In genomic region chr5:76790632-76791290, GRCh38 we compare ENCODE assay signal across 10 cellular contexts. TPM values are rescaled to one million over a fixed set of nuclear protein-coding genes. Genes with fewer than 3 reads are reported as not detected.
DNase-seq lines count a peak whose midpoint lies in the region; ATAC-seq, FAIRE-seq and TF ChIP-seq lines count a peak whose summit lies in the region.
"Had no signal": no experiment of that assay in that cellular context is flagged by ENCODE, and none has a peak within 500 bp of the region (broad histone marks: within the 10 kb centered on the region; RNA-seq: fewer than 3 reads in every experiment).

No MANE protein-coding gene starts in this region.

- POLR2A ChIA-PET in A549 (lab: Yijun Ruan, JAX) = interaction anchor here (0.8 to 3.7 kb wide), 6 partner anchors 11 to 28 kb away, joined by 3 to 48 read pairs (median 23); partner anchors contain the start of gene F2RL1

- intact Hi-C loops in thyroid gland (cut with DNase I) = no loop called here

- H3K27me3 ChIP-seq in thyroid gland = no peaks in the 10 kb centered on the region
- H3K27me3 ChIP-seq: cardiac muscle cell had no signal

- TF ChIP-seq POLR2A in A549 (IDR thresholded peaks at IDR 0.05; ENCODE audit: low read length) (no peak), thyroid gland (IDR thresholded peaks at IDR 0.05) (no peak)

- H3K36me3 ChIP-seq in thyroid gland = no peaks in the 10 kb centered on the region
- H3K36me3 ChIP-seq: cardiac muscle cell had no signal

- peak; percentile 83; a peak in 2 of 5 replicates for TF ChIP-seq EP300 in A549 (IDR thresholded peaks at IDR 0.05)

- FAIRE-seq in A549 (lab: Jason Lieb, UNC) = peak; percentile 49
- FAIRE-seq: GM18507 had no signal

- H3K27ac ChIP-seq in A549 = peak overlapping the region; percentile 82 to 87
- peak overlapping the region in 2 of 3 donors; percentile 38 to 44 for H3K27ac ChIP-seq in thyroid gland
- H3K27ac ChIP-seq: cardiac muscle cell had no signal

- DNase-seq in A549 (ENCODE audit: low read depth in 1 of 2, low spot score in 1 of 2) (peak; percentile 76 to 94), HS-5 (ENCODE audit: low read depth) (peak; percentile 98), islet precursor cell (peak; percentile 91), thyroid gland (no peak), GM10266 (ENCODE audit: extremely low spot score) (no peak)

- CTCF ChIA-PET in A549 (lab: Yijun Ruan, JAX) = interaction anchor here (0.8 to 5.5 kb wide), 8 partner anchors 10 to 75 kb away, joined by 3 to 35 read pairs (median 6); partner anchors contain the start of genes F2R and F2RL1

- H3K4me3 Mint-ChIP-seq in activated naive CD4-positive, alpha-beta T cell treated with anti-CD3 and anti-CD28 coated beads, Interleukin-2, amount 50 U/mL, for 24 hours = peak overlapping the region; percentile 31

- peak; percentile 81 to 82 for ATAC-seq in A549
- no peak for ATAC-seq in HG03139 (IDR thresholded peaks at IDR 0.05; ENCODE audit: unreplicated experiment)
- ATAC-seq in GM18498 (IDR thresholded peaks at IDR 0.05; ENCODE audit: unreplicated experiment) = no peak

- H3K4me2 ChIP-seq in A549 = peak overlapping the region; percentile 68

- peak overlapping the region; percentile 89 for H3K27ac Mint-ChIP-seq in activated naive CD4-positive, alpha-beta T cell treated with anti-CD3 and anti-CD28 coated beads, Interleukin-2, amount 50 U/mL, for 24 hours

- H3K9me3 Mint-ChIP-seq in activated naive CD4-positive, alpha-beta T cell treated with anti-CD3 and anti-CD28 coated beads, Interleukin-2, amount 50 U/mL, for 24 hours = no peaks in the 10 kb centered on the region

- peak; percentile 7 to 38; a peak in 3 of 5 replicates for TF ChIP-seq RAD21 in A549 (conservative IDR thresholded peaks at IDR 0.05 in 1 of 2, IDR thresholded peaks at IDR 0.05 in 1 of 2)

- H3K9me3 ChIP-seq in A549 = no peaks in the 10 kb centered on the region
- H3K9me3 ChIP-seq in thyroid gland = no peaks in the 10 kb centered on the region

- no peaks in the 10 kb centered on the region for H3K27me3 Mint-ChIP-seq in activated naive CD4-positive, alpha-beta T cell treated with anti-CD3 and anti-CD28 coated beads, Interleukin-2, amount 50 U/mL, for 24 hours

- 4% methylated on average over 3 of the region's 3 CpGs for WGBS in A549 (ENCODE audit: missing lambda C conversion rate)
- 42 to 52% methylated on average over 3 of the region's 3 CpGs for WGBS in thyroid gland, 2 donors

- peaks cover 24% of the 10 kb centered on the region for H3K4me1 Mint-ChIP-seq in activated naive CD4-positive, alpha-beta T cell treated with anti-CD3 and anti-CD28 coated beads, Interleukin-2, amount 50 U/mL, for 24 hours

- TF ChIP-seq CTCF in A549 (IDR thresholded peaks at IDR 0.05) = no peak
- TF ChIP-seq CTCF in thyroid gland (IDR thresholded peaks at IDR 0.05) = no peak
- no peak for TF ChIP-seq CTCF in GM10266 (IDR thresholded peaks at IDR 0.05; ENCODE audit: control insufficient read depth, insufficient read depth, low read depth, missing control alignments)

- H3K4me3 ChIP-seq in A549 (no peak overlapping the region), thyroid gland (replicated peaks in 1 of 3) (no peak overlapping the region)
- H3K4me3 ChIP-seq: cardiac muscle cell had no signal

- peaks cover 76% of the 10 kb centered on the region for H3K4me1 ChIP-seq in A549
- H3K4me1 ChIP-seq in thyroid gland = peaks cover 0 to 26% of the 10 kb centered on the region in 2 donors

- H3K36me3 Mint-ChIP-seq in activated naive CD4-positive, alpha-beta T cell treated with anti-CD3 and anti-CD28 coated beads, Interleukin-2, amount 50 U/mL, for 24 hours = no peaks in the 10 kb centered on the region

TF ChIP-seq in A549, 52 proteins besides CTCF, POLR2A, EP300 and RAD21 (continues in another document):
- TF ChIP-seq MYC (IDR thresholded peaks at IDR 0.05; ENCODE audit: borderline replicate concordance, low read length) = no peak
- no peak for TF ChIP-seq CBX8 (IDR thresholded peaks at IDR 0.05)
- no peak for TF ChIP-seq ESRRA (IDR thresholded peaks at IDR 0.05; ENCODE audit: borderline replicate concordance, low read length)
- peak; percentile 72; the same call in 1 of the 2 replicates for TF ChIP-seq FOXS1 (CRISPR knock-in tag; IDR thresholded peaks at IDR 0.05)
- TF ChIP-seq, protein P1, sequence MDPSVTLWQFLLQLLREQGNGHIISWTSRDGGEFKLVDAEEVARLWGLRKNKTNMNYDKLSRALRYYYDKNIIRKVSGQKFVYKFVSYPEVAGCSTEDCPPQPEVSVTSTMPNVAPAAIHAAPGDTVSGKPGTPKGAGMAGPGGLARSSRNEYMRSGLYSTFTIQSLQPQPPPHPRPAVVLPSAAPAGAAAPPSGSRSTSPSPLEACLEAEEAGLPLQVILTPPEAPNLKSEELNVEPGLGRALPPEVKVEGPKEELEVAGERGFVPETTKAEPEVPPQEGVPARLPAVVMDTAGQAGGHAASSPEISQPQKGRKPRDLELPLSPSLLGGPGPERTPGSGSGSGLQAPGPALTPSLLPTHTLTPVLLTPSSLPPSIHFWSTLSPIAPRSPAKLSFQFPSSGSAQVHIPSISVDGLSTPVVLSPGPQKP (IDR thresholded peaks at IDR 0.05; ENCODE audit: low read depth, low read length) = no peak
- peak; percentile 68 for TF ChIP-seq MAX (IDR thresholded peaks at IDR 0.05)
- peak; percentile 8 for TF ChIP-seq CHD2 (IDR thresholded peaks at IDR 0.05; ENCODE audit: low read length, partially characterized antibody)
- peak; percentile 94 for TF ChIP-seq GATA3 (IDR thresholded peaks at IDR 0.05; ENCODE audit: borderline replicate concordance)
- TF ChIP-seq, protein P2, sequence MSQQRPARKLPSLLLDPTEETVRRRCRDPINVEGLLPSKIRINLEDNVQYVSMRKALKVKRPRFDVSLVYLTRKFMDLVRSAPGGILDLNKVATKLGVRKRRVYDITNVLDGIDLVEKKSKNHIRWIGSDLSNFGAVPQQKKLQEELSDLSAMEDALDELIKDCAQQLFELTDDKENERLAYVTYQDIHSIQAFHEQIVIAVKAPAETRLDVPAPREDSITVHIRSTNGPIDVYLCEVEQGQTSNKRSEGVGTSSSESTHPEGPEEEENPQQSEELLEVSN (IDR thresholded peaks at IDR 0.05; ENCODE audit: borderline replicate concordance, low read depth) = no peak; the same call in 1 of the 2 replicates
- TF ChIP-seq RFX5 (IDR thresholded peaks at IDR 0.05) = no peak
- TF ChIP-seq HOXB5 (CRISPR knock-in tag; IDR thresholded peaks at IDR 0.05) = peak; percentile 66; the same call in 1 of the 2 replicates
- no peak for TF ChIP-seq USF2 (IDR thresholded peaks at IDR 0.05)
- no peak for TF ChIP-seq RCOR1 (IDR thresholded peaks at IDR 0.05; ENCODE audit: low read depth, low read length)
- TF ChIP-seq EHMT2 (IDR thresholded peaks at IDR 0.05; ENCODE audit: low read depth) = no peak
- TF ChIP-seq SREBF2 (IDR thresholded peaks at IDR 0.05) = no peak
- TF ChIP-seq TP53 (CRISPR knock-in tag; IDR thresholded peaks at IDR 0.05) = no peak
- no peak for TF ChIP-seq NPAS2 (CRISPR knock-in tag; IDR thresholded peaks at IDR 0.05; ENCODE audit: borderline replicate concordance)
- 0 out of 2 replicates have a peak, but pooled peaks have one; percentile 32 for TF ChIP-seq HEYL (CRISPR knock-in tag; IDR thresholded peaks at IDR 0.05)
- no peak for TF ChIP-seq CHD4 (IDR thresholded peaks at IDR 0.05; ENCODE audit: borderline replicate concordance)
- no peak for TF ChIP-seq SMC3 (IDR thresholded peaks at IDR 0.05)
- TF ChIP-seq JUN (IDR thresholded peaks at IDR 0.05) = peak; percentile 81 to 84; a peak in 3 of 5 replicates
- TF ChIP-seq EHF (CRISPR knock-in tag; IDR thresholded peaks at IDR 0.05) = no peak
- TF ChIP-seq ZFP36 (IDR thresholded peaks at IDR 0.05; ENCODE audit: borderline replicate concordance, partially characterized antibody) = no peak
- no peak for TF ChIP-seq HMGXB4 (CRISPR knock-in tag; IDR thresholded peaks at IDR 0.05; ENCODE audit: borderline replicate concordance)

RNA-seq across cellular contexts. Expression of gene F2RL1, which starts 28.1 kb away (rescaled TPM):
- polyA plus RNA-seq in A549 (2011; rRNA removed) = 226 and 328 TPM in 2 replicates
- polyA plus RNA-seq in A549 (2012; cell fraction: cytosol; rRNA removed) = 44.4 and 70.1 TPM in 2 replicates
- polyA plus RNA-seq in A549 (2012; cell fraction: nucleus; rRNA removed) = 25.0 and 35.5 TPM in 2 replicates
- 50.7 to 88.7 TPM (median 73.1 TPM) in 3 replicates for polyA plus RNA-seq in A549 (2017; fragmentation: RNase III; extraction: RNeasy Plus Mini Kit Qiagen cat#74134 plus additional on column Dnase treatment)
- 228 and 243 TPM in 2 replicates for polyA minus RNA-seq in A549 (2011; rRNA and poly(A)+ RNA removed)
- total RNA-seq in thyroid gland = 10 to 100 TPM; 10.2 to 14.9 (median 13.6) TPM
- total RNA-seq: cardiac muscle cell had no signal

RNA-seq across cellular contexts. Expression of gene S100Z, which starts 59.1 kb away (rescaled TPM):
- polyA plus RNA-seq in A549 (2011; rRNA removed) (not detected in 2 replicates), A549 (2017; fragmentation: RNase III; extraction: RNeasy Plus Mini Kit Qiagen cat#74134 plus additional on column Dnase treatment) (not detected in 3 replicates)
- polyA plus RNA-seq in A549 (2012; cell fraction: cytosol; rRNA removed) = not detected in 2 replicates
- not detected in 2 replicates for polyA plus RNA-seq in A549 (2012; cell fraction: nucleus; rRNA removed)
- polyA minus RNA-seq in A549 (2011; rRNA and poly(A)+ RNA removed) = not detected in 2 replicates
- not detected for total RNA-seq in thyroid gland

Comparison
In these comparisons a context has a peak if more than half of its experiments do, and no peak if none do; other contexts are left out.
1. ATAC-seq: peak in A549 (2 of 2); none in HG03139 (single experiment) and GM18498 (single experiment).
2. DNase-seq: peak in A549 (2 of 2), HS-5 (single experiment) and islet precursor cell (single experiment); none in thyroid gland (0 of 2) and GM10266 (single experiment).